In the genomic region with DNA sequence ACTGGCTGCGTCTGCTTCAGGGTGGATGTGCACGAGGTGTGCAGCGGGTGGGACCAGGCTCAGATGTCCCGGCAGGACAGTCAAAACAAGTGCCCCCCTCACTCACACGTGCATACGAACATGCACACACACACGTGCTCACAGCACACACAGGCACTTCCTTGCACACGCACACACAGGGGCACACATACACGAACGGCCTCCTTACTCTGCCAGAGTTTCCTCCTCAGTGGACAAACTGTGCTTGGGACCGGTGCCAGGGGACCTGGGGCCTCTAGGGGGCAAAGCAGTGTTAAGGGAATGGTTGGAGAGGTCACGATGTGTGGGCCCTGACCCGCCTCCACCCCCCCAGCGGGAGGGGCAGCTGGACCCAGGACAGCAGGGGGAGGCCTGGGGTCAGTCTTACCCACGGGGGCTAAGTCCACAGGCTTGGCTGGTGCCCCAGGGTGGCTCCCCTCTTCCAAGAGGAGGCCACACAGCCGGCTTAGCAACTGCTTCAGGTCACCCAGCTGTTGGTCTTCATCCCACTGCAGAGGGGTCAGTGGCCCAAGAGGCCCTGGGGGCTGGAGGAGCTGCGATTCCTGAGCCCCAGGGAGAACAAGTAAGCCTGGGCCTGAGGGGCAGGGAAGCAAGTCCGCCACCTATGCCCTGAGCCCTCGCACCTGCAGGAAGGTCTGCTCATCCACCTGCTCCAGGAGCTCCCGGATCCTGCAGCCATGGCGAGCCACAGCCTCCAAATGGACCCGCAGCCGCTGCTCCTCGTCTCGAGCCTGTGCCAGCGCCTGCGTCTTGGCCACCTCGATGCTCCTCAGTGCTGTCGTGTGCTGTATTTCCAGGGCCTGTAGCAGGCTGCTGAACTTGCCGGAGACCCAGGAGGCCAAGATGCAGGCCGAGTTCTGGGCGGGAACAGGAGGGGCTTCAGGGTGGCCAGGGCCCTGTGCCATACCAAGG, we compare ENCODE assay signal across 1 cellular context.
A peak's percentile ranks its signal among the peaks of the same experiment; 100 is the strongest.
TF ChIP-seq lines count a peak whose summit lies in the region.

No MANE protein-coding gene starts in this region.

TF ChIP-seq in HepG2, 621 proteins besides CTCF, POLR2A, EP300 and RAD21 (continued from another document):
- TF ChIP-seq ZNF557 (CRISPR knock-in tag; IDR thresholded peaks at IDR 0.05): peak; percentile 64; the same call in 1 of the 2 replicates
- 0 out of 2 replicates have a peak, but pooled peaks have one; percentile 62 for TF ChIP-seq KLF9 (CRISPR knock-in tag; IDR thresholded peaks at IDR 0.05; ENCODE audit: low read depth)
- no peak for TF ChIP-seq DNMT3B (CRISPR knock-in tag; conservative IDR thresholded peaks at IDR 0.05)
- TF ChIP-seq, protein P1, sequence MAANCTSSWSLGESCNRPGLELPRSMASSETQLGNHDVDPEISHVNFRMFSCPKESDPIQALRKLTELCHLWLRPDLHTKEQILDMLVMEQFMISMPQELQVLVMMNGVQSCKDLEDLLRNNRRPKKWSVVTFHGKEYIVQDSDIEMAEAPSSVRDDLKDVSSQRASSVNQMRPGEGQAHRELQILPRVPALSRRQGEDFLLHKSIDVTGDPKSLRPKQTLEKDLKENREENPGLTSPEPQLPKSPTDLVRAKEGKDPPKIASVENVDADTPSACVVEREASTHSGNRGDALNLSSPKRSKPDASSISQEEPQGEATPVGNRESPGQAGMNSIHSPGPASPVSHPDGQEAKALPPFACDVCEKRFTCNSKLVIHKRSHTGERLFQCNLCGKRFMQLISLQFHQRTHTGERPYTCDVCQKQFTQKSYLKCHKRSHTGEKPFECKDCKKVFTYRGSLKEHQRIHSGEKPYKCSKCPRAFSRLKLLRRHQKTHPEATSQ (CRISPR knock-in tag; IDR thresholded peaks at IDR 0.05; ENCODE audit: borderline replicate concordance): no peak
- TF ChIP-seq ZNF7 (CRISPR knock-in tag; IDR thresholded peaks at IDR 0.05): no peak
- TF ChIP-seq SALL2 (CRISPR knock-in tag; IDR thresholded peaks at IDR 0.05): peak; percentile 82
- peak; percentile 9 for TF ChIP-seq POGZ (CRISPR knock-in tag; IDR thresholded peaks at IDR 0.05)
- peak; percentile 74; the same call in 1 of the 2 replicates for TF ChIP-seq ZSCAN31 (CRISPR knock-in tag; IDR thresholded peaks at IDR 0.05; ENCODE audit: low read depth)
- TF ChIP-seq NFE2L1 (CRISPR knock-in tag; IDR thresholded peaks at IDR 0.05; ENCODE audit: borderline replicate concordance): no peak; the same call in 1 of the 2 replicates
- TF ChIP-seq, protein P2, sequence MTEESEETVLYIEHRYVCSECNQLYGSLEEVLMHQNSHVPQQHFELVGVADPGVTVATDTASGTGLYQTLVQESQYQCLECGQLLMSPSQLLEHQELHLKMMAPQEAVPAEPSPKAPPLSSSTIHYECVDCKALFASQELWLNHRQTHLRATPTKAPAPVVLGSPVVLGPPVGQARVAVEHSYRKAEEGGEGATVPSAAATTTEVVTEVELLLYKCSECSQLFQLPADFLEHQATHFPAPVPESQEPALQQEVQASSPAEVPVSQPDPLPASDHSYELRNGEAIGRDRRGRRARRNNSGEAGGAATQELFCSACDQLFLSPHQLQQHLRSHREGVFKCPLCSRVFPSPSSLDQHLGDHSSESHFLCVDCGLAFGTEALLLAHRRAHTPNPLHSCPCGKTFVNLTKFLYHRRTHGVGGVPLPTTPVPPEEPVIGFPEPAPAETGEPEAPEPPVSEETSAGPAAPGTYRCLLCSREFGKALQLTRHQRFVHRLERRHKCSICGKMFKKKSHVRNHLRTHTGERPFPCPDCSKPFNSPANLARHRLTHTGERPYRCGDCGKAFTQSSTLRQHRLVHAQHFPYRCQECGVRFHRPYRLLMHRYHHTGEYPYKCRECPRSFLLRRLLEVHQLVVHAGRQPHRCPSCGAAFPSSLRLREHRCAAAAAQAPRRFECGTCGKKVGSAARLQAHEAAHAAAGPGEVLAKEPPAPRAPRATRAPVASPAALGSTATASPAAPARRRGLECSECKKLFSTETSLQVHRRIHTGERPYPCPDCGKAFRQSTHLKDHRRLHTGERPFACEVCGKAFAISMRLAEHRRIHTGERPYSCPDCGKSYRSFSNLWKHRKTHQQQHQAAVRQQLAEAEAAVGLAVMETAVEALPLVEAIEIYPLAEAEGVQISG (CRISPR knock-in tag; IDR thresholded peaks at IDR 0.05): peak; percentile 80
- TF ChIP-seq, protein P3, sequence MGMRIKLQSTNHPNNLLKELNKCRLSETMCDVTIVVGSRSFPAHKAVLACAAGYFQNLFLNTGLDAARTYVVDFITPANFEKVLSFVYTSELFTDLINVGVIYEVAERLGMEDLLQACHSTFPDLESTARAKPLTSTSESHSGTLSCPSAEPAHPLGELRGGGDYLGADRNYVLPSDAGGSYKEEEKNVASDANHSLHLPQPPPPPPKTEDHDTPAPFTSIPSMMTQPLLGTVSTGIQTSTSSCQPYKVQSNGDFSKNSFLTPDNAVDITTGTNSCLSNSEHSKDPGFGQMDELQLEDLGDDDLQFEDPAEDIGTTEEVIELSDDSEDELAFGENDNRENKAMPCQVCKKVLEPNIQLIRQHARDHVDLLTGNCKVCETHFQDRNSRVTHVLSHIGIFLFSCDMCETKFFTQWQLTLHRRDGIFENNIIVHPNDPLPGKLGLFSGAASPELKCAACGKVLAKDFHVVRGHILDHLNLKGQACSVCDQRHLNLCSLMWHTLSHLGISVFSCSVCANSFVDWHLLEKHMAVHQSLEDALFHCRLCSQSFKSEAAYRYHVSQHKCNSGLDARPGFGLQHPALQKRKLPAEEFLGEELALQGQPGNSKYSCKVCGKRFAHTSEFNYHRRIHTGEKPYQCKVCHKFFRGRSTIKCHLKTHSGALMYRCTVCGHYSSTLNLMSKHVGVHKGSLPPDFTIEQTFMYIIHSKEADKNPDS (CRISPR knock-in tag; IDR thresholded peaks at IDR 0.05): peak; percentile 93
- TF ChIP-seq HIVEP1 (CRISPR knock-in tag; IDR thresholded peaks at IDR 0.05): no peak; the same call in none of the 2 replicates
- TF ChIP-seq MED13 (CRISPR knock-in tag; IDR thresholded peaks at IDR 0.05): peak; percentile 86; the same call in 1 of the 2 replicates
- no peak for TF ChIP-seq ZNF350 (CRISPR knock-in tag; IDR thresholded peaks at IDR 0.05; ENCODE audit: borderline replicate concordance, low read depth)
- TF ChIP-seq ATF7-NPFF (CRISPR knock-in tag; IDR thresholded peaks at IDR 0.05; ENCODE audit: low read depth): peak; percentile 36; the same call in 1 of the 2 replicates
- TF ChIP-seq MED8 (CRISPR knock-in tag; IDR thresholded peaks at IDR 0.05; ENCODE audit: insufficient replicate concordance): no peak
- TF ChIP-seq ZNF30 (CRISPR knock-in tag; IDR thresholded peaks at IDR 0.05): peak; percentile 63
- TF ChIP-seq ZNF83 (CRISPR knock-in tag; IDR thresholded peaks at IDR 0.05; ENCODE audit: borderline replicate concordance): no peak
- no peak for TF ChIP-seq SRSF4 (IDR thresholded peaks at IDR 0.05; ENCODE audit: low read depth, low read length, poor library complexity, severe bottlenecking)
- TF ChIP-seq MTA3 (CRISPR knock-in tag; IDR thresholded peaks at IDR 0.05): no peak
- TF ChIP-seq, protein P4, sequence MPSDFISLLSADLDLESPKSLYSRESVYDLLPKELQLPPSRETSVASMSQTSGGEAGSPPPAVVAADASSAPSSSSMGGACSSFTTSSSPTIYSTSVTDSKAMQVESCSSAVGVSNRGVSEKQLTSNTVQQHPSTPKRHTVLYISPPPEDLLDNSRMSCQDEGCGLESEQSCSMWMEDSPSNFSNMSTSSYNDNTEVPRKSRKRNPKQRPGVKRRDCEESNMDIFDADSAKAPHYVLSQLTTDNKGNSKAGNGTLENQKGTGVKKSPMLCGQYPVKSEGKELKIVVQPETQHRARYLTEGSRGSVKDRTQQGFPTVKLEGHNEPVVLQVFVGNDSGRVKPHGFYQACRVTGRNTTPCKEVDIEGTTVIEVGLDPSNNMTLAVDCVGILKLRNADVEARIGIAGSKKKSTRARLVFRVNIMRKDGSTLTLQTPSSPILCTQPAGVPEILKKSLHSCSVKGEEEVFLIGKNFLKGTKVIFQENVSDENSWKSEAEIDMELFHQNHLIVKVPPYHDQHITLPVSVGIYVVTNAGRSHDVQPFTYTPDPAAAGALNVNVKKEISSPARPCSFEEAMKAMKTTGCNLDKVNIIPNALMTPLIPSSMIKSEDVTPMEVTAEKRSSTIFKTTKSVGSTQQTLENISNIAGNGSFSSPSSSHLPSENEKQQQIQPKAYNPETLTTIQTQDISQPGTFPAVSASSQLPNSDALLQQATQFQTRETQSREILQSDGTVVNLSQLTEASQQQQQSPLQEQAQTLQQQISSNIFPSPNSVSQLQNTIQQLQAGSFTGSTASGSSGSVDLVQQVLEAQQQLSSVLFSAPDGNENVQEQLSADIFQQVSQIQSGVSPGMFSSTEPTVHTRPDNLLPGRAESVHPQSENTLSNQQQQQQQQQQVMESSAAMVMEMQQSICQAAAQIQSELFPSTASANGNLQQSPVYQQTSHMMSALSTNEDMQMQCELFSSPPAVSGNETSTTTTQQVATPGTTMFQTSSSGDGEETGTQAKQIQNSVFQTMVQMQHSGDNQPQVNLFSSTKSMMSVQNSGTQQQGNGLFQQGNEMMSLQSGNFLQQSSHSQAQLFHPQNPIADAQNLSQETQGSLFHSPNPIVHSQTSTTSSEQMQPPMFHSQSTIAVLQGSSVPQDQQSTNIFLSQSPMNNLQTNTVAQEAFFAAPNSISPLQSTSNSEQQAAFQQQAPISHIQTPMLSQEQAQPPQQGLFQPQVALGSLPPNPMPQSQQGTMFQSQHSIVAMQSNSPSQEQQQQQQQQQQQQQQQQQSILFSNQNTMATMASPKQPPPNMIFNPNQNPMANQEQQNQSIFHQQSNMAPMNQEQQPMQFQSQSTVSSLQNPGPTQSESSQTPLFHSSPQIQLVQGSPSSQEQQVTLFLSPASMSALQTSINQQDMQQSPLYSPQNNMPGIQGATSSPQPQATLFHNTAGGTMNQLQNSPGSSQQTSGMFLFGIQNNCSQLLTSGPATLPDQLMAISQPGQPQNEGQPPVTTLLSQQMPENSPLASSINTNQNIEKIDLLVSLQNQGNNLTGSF (CRISPR knock-in tag; IDR thresholded peaks at IDR 0.05): no peak
- no peak for TF ChIP-seq ZNF552 (CRISPR knock-in tag; IDR thresholded peaks at IDR 0.05; ENCODE audit: borderline replicate concordance)
- TF ChIP-seq ZNF749 (CRISPR knock-in tag; IDR thresholded peaks at IDR 0.05; ENCODE audit: borderline replicate concordance): no peak; the same call in 1 of the 2 replicates
- TF ChIP-seq TGIF2 (CRISPR knock-in tag; IDR thresholded peaks at IDR 0.05): no peak
- no peak for TF ChIP-seq ZEB1 (IDR thresholded peaks at IDR 0.05; ENCODE audit: insufficient replicate concordance, low read depth)
- TF ChIP-seq SSRP1 (CRISPR knock-in tag; IDR thresholded peaks at IDR 0.05): no peak
- TF ChIP-seq KLF11 (CRISPR knock-in tag; IDR thresholded peaks at IDR 0.05): peak; percentile 87; the same call in 1 of the 2 replicates
- 0 out of 2 replicates have a peak, but pooled peaks have one; percentile 81 for TF ChIP-seq PRMT3 (CRISPR knock-in tag; IDR thresholded peaks at IDR 0.05; ENCODE audit: borderline replicate concordance, low read depth)
- TF ChIP-seq, protein P5, sequence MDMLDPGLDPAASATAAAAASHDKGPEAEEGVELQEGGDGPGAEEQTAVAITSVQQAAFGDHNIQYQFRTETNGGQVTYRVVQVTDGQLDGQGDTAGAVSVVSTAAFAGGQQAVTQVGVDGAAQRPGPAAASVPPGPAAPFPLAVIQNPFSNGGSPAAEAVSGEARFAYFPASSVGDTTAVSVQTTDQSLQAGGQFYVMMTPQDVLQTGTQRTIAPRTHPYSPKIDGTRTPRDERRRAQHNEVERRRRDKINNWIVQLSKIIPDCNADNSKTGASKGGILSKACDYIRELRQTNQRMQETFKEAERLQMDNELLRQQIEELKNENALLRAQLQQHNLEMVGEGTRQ (IDR thresholded peaks at IDR 0.05; ENCODE audit: low read depth, low read length): no peak
- TF ChIP-seq, protein P5 (CRISPR knock-in tag; IDR thresholded peaks at IDR 0.05; ENCODE audit: borderline replicate concordance): peak; percentile 46; the same call in 1 of the 2 replicates
